Comparison of ENCODE assay signal across 1 cellular context in the genomic region with DNA sequence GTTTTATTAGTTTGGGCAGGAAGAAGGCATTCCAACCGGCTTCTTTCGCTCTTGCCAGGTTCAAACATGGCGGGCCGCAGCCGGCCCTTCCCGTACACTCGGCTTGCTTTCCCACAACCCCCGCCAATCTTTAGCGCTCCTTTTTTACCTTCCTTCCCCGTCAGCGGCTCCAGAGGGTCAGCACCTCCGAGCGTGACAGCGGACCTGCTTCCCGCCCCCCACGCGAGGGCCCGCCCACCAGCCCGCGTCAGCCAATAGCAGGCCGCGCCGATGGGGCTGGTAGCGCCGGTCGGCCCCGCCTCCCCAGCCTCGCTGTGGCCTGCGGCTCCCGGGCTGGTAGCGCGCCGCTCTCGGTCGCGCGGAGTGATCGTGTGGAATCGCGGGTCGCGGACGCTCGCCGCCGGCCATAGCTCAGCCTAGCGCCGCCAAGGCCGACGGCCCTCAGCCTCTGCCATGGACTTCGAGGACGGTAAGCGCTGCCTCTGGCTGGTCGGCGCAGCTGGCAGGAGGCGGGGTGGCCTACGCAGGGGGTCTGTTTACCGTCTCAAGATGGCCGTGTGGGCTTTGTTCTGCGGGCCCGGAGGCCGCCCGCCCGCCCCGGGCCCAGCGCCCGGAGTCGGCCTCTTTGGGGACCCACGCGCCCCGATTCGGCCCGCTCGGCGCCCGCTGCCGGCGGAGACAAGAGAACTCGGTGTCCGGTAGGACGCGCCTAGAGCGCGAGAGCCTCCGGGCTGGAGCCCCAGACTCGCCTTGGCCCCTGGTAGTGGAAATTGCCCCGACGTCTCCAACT.
A peak's percentile ranks its signal among the peaks of the same experiment; 100 is the strongest.
TF ChIP-seq lines count a peak whose summit lies in the region.

A gene with protein sequence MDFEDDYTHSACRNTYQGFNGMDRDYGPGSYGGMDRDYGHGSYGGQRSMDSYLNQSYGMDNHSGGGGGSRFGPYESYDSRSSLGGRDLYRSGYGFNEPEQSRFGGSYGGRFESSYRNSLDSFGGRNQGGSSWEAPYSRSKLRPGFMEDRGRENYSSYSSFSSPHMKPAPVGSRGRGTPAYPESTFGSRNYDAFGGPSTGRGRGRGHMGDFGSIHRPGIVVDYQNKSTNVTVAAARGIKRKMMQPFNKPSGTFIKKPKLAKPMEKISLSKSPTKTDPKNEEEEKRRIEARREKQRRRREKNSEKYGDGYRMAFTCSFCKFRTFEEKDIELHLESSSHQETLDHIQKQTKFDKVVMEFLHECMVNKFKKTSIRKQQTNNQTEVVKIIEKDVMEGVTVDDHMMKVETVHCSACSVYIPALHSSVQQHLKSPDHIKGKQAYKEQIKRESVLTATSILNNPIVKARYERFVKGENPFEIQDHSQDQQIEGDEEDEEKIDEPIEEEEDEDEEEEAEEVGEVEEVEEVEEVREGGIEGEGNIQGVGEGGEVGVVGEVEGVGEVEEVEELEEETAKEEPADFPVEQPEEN (plus strand): TSS at position 306 of the 790 bp plus-strand sequence. CDS start 148 bp downstream, at position 454.

TF ChIP-seq in K562, 482 proteins besides CTCF, POLR2A, EP300 and RAD21 (continued from another document and continues in another):
- TF ChIP-seq, protein P1, sequence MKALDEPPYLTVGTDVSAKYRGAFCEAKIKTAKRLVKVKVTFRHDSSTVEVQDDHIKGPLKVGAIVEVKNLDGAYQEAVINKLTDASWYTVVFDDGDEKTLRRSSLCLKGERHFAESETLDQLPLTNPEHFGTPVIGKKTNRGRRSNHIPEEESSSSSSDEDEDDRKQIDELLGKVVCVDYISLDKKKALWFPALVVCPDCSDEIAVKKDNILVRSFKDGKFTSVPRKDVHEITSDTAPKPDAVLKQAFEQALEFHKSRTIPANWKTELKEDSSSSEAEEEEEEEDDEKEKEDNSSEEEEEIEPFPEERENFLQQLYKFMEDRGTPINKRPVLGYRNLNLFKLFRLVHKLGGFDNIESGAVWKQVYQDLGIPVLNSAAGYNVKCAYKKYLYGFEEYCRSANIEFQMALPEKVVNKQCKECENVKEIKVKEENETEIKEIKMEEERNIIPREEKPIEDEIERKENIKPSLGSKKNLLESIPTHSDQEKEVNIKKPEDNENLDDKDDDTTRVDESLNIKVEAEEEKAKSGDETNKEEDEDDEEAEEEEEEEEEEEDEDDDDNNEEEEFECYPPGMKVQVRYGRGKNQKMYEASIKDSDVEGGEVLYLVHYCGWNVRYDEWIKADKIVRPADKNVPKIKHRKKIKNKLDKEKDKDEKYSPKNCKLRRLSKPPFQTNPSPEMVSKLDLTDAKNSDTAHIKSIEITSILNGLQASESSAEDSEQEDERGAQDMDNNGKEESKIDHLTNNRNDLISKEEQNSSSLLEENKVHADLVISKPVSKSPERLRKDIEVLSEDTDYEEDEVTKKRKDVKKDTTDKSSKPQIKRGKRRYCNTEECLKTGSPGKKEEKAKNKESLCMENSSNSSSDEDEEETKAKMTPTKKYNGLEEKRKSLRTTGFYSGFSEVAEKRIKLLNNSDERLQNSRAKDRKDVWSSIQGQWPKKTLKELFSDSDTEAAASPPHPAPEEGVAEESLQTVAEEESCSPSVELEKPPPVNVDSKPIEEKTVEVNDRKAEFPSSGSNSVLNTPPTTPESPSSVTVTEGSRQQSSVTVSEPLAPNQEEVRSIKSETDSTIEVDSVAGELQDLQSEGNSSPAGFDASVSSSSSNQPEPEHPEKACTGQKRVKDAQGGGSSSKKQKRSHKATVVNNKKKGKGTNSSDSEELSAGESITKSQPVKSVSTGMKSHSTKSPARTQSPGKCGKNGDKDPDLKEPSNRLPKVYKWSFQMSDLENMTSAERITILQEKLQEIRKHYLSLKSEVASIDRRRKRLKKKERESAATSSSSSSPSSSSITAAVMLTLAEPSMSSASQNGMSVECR (CRISPR knock-in tag; IDR thresholded peaks at IDR 0.05), result peak; percentile 94
- TF ChIP-seq KLF6 (CRISPR knock-in tag; IDR thresholded peaks at IDR 0.05; ENCODE audit: borderline replicate concordance), result peak; percentile 6; the same call in 1 of the 2 replicates
- TF ChIP-seq NR4A1 (CRISPR knock-in tag; IDR thresholded peaks at IDR 0.05), result no peak
- TF ChIP-seq NR4A1 (tag; IDR thresholded peaks at IDR 0.05), result peak; percentile 42; the same call in 1 of the 2 replicates
- 0 out of 2 replicates have a peak, but pooled peaks have one; percentile 77 for TF ChIP-seq ZNF395 (CRISPR knock-in tag; IDR thresholded peaks at IDR 0.05)
- TF ChIP-seq JUNB (CRISPR knock-in tag; conservative IDR thresholded peaks at IDR 0.05), result no peak
- TF ChIP-seq, protein P2, sequence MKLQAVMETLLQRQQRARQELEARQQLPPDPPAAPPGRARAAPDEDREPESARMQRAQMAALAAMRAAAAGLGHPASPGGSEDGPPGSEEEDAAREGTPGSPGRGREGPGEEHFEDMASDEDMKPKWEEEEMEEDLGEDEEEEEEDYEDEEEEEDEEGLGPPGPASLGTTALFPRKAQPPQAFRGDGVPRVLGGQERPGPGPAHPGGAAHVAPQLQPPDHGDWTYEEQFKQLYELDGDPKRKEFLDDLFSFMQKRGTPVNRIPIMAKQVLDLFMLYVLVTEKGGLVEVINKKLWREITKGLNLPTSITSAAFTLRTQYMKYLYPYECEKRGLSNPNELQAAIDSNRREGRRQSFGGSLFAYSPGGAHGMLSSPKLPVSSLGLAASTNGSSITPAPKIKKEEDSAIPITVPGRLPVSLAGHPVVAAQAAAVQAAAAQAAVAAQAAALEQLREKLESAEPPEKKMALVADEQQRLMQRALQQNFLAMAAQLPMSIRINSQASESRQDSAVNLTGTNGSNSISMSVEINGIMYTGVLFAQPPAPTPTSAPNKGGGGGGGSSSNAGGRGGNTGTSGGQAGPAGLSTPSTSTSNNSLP (IDR thresholded peaks at IDR 0.05; ENCODE audit: borderline replicate concordance, low read depth, low read length), result no peak
- TF ChIP-seq ZNF197 (CRISPR knock-in tag; IDR thresholded peaks at IDR 0.05; ENCODE audit: low read depth), result 0 out of 2 replicates have a peak, but pooled peaks have one; percentile 45
- TF ChIP-seq MTF1 (CRISPR knock-in tag; IDR thresholded peaks at IDR 0.05; ENCODE audit: borderline replicate concordance), result no peak
- no peak for TF ChIP-seq TAF9B (IDR thresholded peaks at IDR 0.05; ENCODE audit: partially characterized antibody)
- no peak for TF ChIP-seq MBD1 (CRISPR knock-in tag; IDR thresholded peaks at IDR 0.05)
- TF ChIP-seq PYGO2 (tag; IDR thresholded peaks at IDR 0.05), result no peak
- TF ChIP-seq TAF15 (IDR thresholded peaks at IDR 0.05; ENCODE audit: low read depth, low read length), result no peak
- peak; percentile 26 for TF ChIP-seq DACH1 (IDR thresholded peaks at IDR 0.05; ENCODE audit: partially characterized antibody)
- TF ChIP-seq RBM15 (IDR thresholded peaks at IDR 0.05; ENCODE audit: insufficient read depth, low read length), result no peak
- TF ChIP-seq NR2F6 (CRISPR knock-in tag; IDR thresholded peaks at IDR 0.05), result no peak
- TF ChIP-seq CXXC5 (CRISPR knock-in tag; IDR thresholded peaks at IDR 0.05), result peak; percentile 90
- no peak for TF ChIP-seq CHD4 (IDR thresholded peaks at IDR 0.05; ENCODE audit: insufficient read depth, insufficient replicate concordance, low read depth, low read length, poor library complexity, severe bottlenecking)
- TF ChIP-seq RBM39 (optimal IDR thresholded peaks at IDR 0.05; ENCODE audit: low read depth, low read length), result no peak
- no peak for TF ChIP-seq YBX1 (IDR thresholded peaks at IDR 0.05)
- no peak; a peak in 1 of 4 replicates for TF ChIP-seq ETV6 (IDR thresholded peaks at IDR 0.05; ENCODE audit: borderline replicate concordance in 1 of 2, low read depth in 2 of 2, low read length in 1 of 2)
- no peak for TF ChIP-seq ETV6 (CRISPR knock-in tag; IDR thresholded peaks at IDR 0.05; ENCODE audit: borderline replicate concordance)
- TF ChIP-seq MLLT1 (IDR thresholded peaks at IDR 0.05), result no peak
- TF ChIP-seq HNRNPH1 (optimal IDR thresholded peaks at IDR 0.05; ENCODE audit: low read depth, low read length), result no peak
- no peak for TF ChIP-seq ZNF586 (CRISPR knock-in tag; conservative IDR thresholded peaks at IDR 0.05)
- peak; percentile 35; the same call in 1 of the 2 replicates for TF ChIP-seq ZNF766 (CRISPR knock-in tag; conservative IDR thresholded peaks at IDR 0.05)
- peak; percentile 70; the same call in 1 of the 2 replicates for TF ChIP-seq OTX1 (CRISPR knock-in tag; IDR thresholded peaks at IDR 0.05)
- TF ChIP-seq, protein P3, sequence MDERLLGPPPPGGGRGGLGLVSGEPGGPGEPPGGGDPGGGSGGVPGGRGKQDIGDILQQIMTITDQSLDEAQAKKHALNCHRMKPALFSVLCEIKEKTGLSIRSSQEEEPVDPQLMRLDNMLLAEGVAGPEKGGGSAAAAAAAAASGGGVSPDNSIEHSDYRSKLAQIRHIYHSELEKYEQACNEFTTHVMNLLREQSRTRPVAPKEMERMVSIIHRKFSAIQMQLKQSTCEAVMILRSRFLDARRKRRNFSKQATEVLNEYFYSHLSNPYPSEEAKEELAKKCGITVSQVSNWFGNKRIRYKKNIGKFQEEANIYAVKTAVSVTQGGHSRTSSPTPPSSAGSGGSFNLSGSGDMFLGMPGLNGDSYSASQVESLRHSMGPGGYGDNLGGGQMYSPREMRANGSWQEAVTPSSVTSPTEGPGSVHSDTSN (CRISPR knock-in tag; IDR thresholded peaks at IDR 0.05; ENCODE audit: low read depth), result no peak
- TF ChIP-seq, protein P3 (tag; conservative IDR thresholded peaks at IDR 0.05; ENCODE audit: low read depth), result peak; percentile 31
- no peak for TF ChIP-seq NUFIP1 (IDR thresholded peaks at IDR 0.05; ENCODE audit: partially characterized antibody)
- TF ChIP-seq ZZZ3 (IDR thresholded peaks at IDR 0.05), result no peak
- peak; percentile 55 for TF ChIP-seq EHMT2 (IDR thresholded peaks at IDR 0.05)
- no peak for TF ChIP-seq MXD1 (CRISPR knock-in tag; IDR thresholded peaks at IDR 0.05; ENCODE audit: borderline replicate concordance, poor library complexity, severe bottlenecking)
- no peak for TF ChIP-seq FOXM1 (IDR thresholded peaks at IDR 0.05; ENCODE audit: low read depth)
- no peak for TF ChIP-seq FOXM1 (CRISPR knock-in tag; IDR thresholded peaks at IDR 0.05; ENCODE audit: low read depth)
- TF ChIP-seq NCOA6 (IDR thresholded peaks at IDR 0.05), result 0 out of 2 replicates have a peak, but pooled peaks have one; percentile 50
- TF ChIP-seq KDM4B (IDR thresholded peaks at IDR 0.05; ENCODE audit: borderline replicate concordance in 2 of 2, low read depth in 1 of 2), result peak in 1 of 2 experiments; percentile 36; a peak in 1 of 4 replicates
- TF ChIP-seq ZNF224 (CRISPR knock-in tag; IDR thresholded peaks at IDR 0.05), result no peak
- TF ChIP-seq ZNF830 (CRISPR knock-in tag; IDR thresholded peaks at IDR 0.05), result no peak
- 0 out of 2 replicates have a peak, but pooled peaks have one; percentile 12 for TF ChIP-seq ZNF436 (CRISPR knock-in tag; IDR thresholded peaks at IDR 0.05)
- TF ChIP-seq ZC3H4 (CRISPR knock-in tag; IDR thresholded peaks at IDR 0.05; ENCODE audit: borderline replicate concordance), result no peak
- no peak for TF ChIP-seq ZFP1 (CRISPR knock-in tag; IDR thresholded peaks at IDR 0.05)
- no peak; the same call in 1 of the 2 replicates for TF ChIP-seq XRCC5 (IDR thresholded peaks at IDR 0.05; ENCODE audit: low read depth, low read length)
- no peak; the same call in 1 of the 2 replicates for TF ChIP-seq TOE1 (IDR thresholded peaks at IDR 0.05; ENCODE audit: borderline replicate concordance)
- peak; percentile 93 for TF ChIP-seq TOE1 (CRISPR knock-in tag; IDR thresholded peaks at IDR 0.05; ENCODE audit: borderline replicate concordance, low read depth)
